ENCODE assay signal across 26 cellular contexts in genomic region chr10:128839134-128839533, GRCh38.
"Had no signal": no experiment of that assay in that cellular context is flagged by ENCODE, and none has a peak within 500 bp of the region (broad histone marks: within the 10 kb centered on the region; RNA-seq: fewer than 3 reads in every experiment).

No MANE protein-coding gene starts in this region.

- H2AFZ ChIP-seq: hepatocyte had no signal

- H3K4me1 Mint-ChIP-seq: mesothelial cell of epicardium; naive B cell; natural killer cell; stimulated activated naive B cell treated with anti-CD40 and anti-IgM and Interleukin-4, amounts not matched to agents 10 μg/mL and 1 μg/mL and 100 μg/mL, for 72 hours had no signal

- H3K9me3 ChIP-seq: heart right ventricle, left ventricle myocardium inferior, neutrophil, ovary, tibial nerve, upper lobe of left lung, vagina had no signal

- ATAC-seq: heart right ventricle; natural killer cell; right cardiac atrium; sciatic nerve; stimulated activated naive B cell treated with anti-CD40 and anti-IgM and Interleukin-4, amounts not matched to agents 10 μg/mL and 1 μg/mL and 100 μg/mL, for 72 hours had no signal

- H3K4me1 ChIP-seq: heart right ventricle, left ventricle myocardium inferior, tibial nerve, upper lobe of left lung, vagina had no signal

- H3K27me3 ChIP-seq: heart right ventricle, ovary, tibial nerve, upper lobe of left lung, vagina had no signal

- H3K36me3 Mint-ChIP-seq: mesothelial cell of epicardium; naive B cell; natural killer cell; stimulated activated naive B cell treated with anti-CD40 and anti-IgM and Interleukin-4, amounts not matched to agents 10 μg/mL and 1 μg/mL and 100 μg/mL, for 72 hours had no signal

- H3K4me3 ChIP-seq: heart right ventricle, hepatocyte, left ventricle myocardium inferior, lung, ovary, skin epidermis, tibial nerve, upper lobe of left lung, vagina had no signal

- H3K9me3 Mint-ChIP-seq: mesothelial cell of epicardium; naive B cell; natural killer cell; stimulated activated naive B cell treated with anti-CD40 and anti-IgM and Interleukin-4, amounts not matched to agents 10 μg/mL and 1 μg/mL and 100 μg/mL, for 72 hours; stimulated activated naive CD8-positive, alpha-beta T cell treated with anti-CD3 and anti-CD28 coated beads, Interleukin-15, Interleukin-2, amounts not matched to agents 100 ng/mL and 50 ng/mL, for 24 hours had no signal

- H3K4me3 Mint-ChIP-seq: mesothelial cell of epicardium; naive B cell; natural killer cell; stimulated activated naive B cell treated with anti-CD40 and anti-IgM and Interleukin-4, amounts not matched to agents 10 μg/mL and 1 μg/mL and 100 μg/mL, for 72 hours; stimulated activated naive CD8-positive, alpha-beta T cell treated with anti-CD3 and anti-CD28 coated beads, Interleukin-15, Interleukin-2, amounts not matched to agents 100 ng/mL and 50 ng/mL, for 24 hours had no signal

- H3K79me2 ChIP-seq: hepatocyte had no signal

- H3K27ac Mint-ChIP-seq: mesothelial cell of epicardium; naive B cell; natural killer cell; progenitor cell of endocrine pancreas; stimulated activated naive B cell treated with anti-CD40 and anti-IgM and Interleukin-4, amounts not matched to agents 10 μg/mL and 1 μg/mL and 100 μg/mL, for 72 hours; stimulated activated naive CD8-positive, alpha-beta T cell treated with anti-CD3 and anti-CD28 coated beads, Interleukin-15, Interleukin-2, amounts not matched to agents 100 ng/mL and 50 ng/mL, for 24 hours had no signal

- H3K36me3 ChIP-seq: heart right ventricle, left ventricle myocardium inferior, neutrophil, ovary, tibial nerve, upper lobe of left lung, vagina had no signal

- DNase-seq: heart right ventricle; islet precursor cell; left ventricle myocardium inferior; mesendoderm; naive B cell; natural killer cell; occipital lobe; ovary; right cardiac atrium; stimulated activated CD4-positive, alpha-beta T cell treated with anti-CD3 and anti-CD28 coated beads, Interleukin-12 subunit alpha, Interleukin-12 subunit beta, amount 100 ng/mL, for 4 hours; stimulated activated CD4-positive, alpha-beta T cell treated with anti-CD3 and anti-CD28 coated beads, Interleukin-15, amount 100 ng/mL, for 24 hours; stimulated activated CD4-positive, alpha-beta T cell treated with anti-CD3 and anti-CD28 coated beads, Interleukin-2, amount 100 ng/mL, for 24 hours; stimulated activated CD4-positive, alpha-beta T cell treated with anti-CD3 and anti-CD28 coated beads, Interleukin-4, amount 100 ng/mL, for 1 hour; stimulated activated naive B cell treated with anti-CD40 and anti-IgM and Interleukin-4, amounts not matched to agents 10 μg/mL and 1 μg/mL and 100 μg/mL, for 72 hours; substantia nigra had no signal

- H3K4me2 ChIP-seq: hepatocyte had no signal
